Comparison of ENCODE assay signal across 11 cellular contexts in the genomic region with DNA sequence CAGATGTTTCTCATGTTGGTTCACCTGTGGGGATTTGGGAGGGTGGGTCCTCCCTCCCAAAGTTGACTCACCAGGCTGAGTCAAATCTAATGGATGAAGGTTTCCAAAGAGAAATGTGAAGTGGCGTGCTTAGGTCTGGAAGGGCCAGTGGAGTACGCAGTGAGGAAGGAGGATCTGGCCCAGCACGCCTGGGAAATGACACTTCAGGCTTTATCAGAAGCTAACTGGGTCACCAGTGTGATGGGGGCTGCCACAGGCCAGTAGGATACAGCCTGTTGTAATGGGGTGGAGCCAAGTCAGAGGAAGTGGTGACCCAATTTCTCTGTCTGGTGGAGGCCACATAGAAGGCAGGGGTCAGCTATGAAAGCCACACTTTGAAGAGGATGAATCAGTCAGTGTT.
A peak's percentile ranks its signal among the peaks of the same experiment; 100 is the strongest.
DNase-seq lines count a peak whose midpoint lies in the region; ATAC-seq and TF ChIP-seq lines count a peak whose summit lies in the region.
"Had no signal": no experiment of that assay in that cellular context is flagged by ENCODE, and none has a peak within 500 bp of the region (broad histone marks: within the 10 kb centered on the region; RNA-seq: fewer than 3 reads in every experiment).

No MANE protein-coding gene starts in this region.

- H3K36me3 Mint-ChIP-seq in nephron progenitor cell (ENCODE audit: low read depth): peaks cover 63% of the 10 kb centered on the region

- DNase-seq in SIG-M5 treated with dmso at 0.1 percent for 504 hours (lab: John Stamatoyannopoulos, UW; ENCODE audit: unreplicated experiment) (peak; percentile 17), SIG-M5 (lab: John Stamatoyannopoulos, UW) (no peak), T-helper 9 cell (peak; percentile 41), cerebellar cortex (ENCODE audit: low spot score) (peak; percentile 32), nephron progenitor cell (no peak), caudate nucleus (lab: John Stamatoyannopoulos, UW) (no peak), HuH-7.5 (ENCODE audit: low spot score) (no peak)
- DNase-seq: erythroblast, NCI-H2171 treated with DMSO at 0.1 percent for 48 hours, SHP77 treated with DMSO at 0.1 percent for 48 hours had no signal

- no peak overlapping the region for H3K27ac ChIP-seq in caudate nucleus (ENCODE audit: low read depth, low read length)

- no peaks in the 10 kb centered on the region for H3K27me3 Mint-ChIP-seq in nephron progenitor cell (ENCODE audit: low read depth, poor library complexity)

- ATAC-seq in HG02973 (IDR thresholded peaks at IDR 0.05; ENCODE audit: unreplicated experiment): no peak

- H3K4me3 Mint-ChIP-seq in nephron progenitor cell: no peak overlapping the region

- no peaks in the 10 kb centered on the region for H3K9me3 Mint-ChIP-seq in nephron progenitor cell

- H3K4me1 Mint-ChIP-seq in nephron progenitor cell: peaks cover 9% of the 10 kb centered on the region

- TF ChIP-seq CTCF in nephron progenitor cell (IDR thresholded peaks at IDR 0.05): no peak

- peak overlapping the region; percentile 79 for H3K27ac Mint-ChIP-seq in nephron progenitor cell

Comparison
In these comparisons a context has a peak if more than half of its experiments do, and no peak if none do; other contexts are left out.
1. DNase-seq: peak in SIG-M5 treated with dmso at 0.1 percent for 504 hours (single experiment), T-helper 9 cell (single experiment) and cerebellar cortex (single experiment); none in SIG-M5 (single experiment), nephron progenitor cell (single experiment), caudate nucleus (0 of 61) and HuH-7.5 (single experiment).